8 cellular contexts compared by ENCODE assay signal in genomic region chr6:33632603-33633039, GRCh38. TPM values are rescaled to one million over a fixed set of nuclear protein-coding genes. Genes with fewer than 3 reads are reported as not detected.
DNase-seq lines count a peak whose midpoint lies in the region; ATAC-seq and TF ChIP-seq lines count a peak whose summit lies in the region.

No MANE protein-coding gene starts in this region.

- peak; percentile 82 for DNase-seq in Calu3
- peak; percentile 72 for DNase-seq in cerebellar cortex (ENCODE audit: low spot score)
- peak in 1 of 2 donors; percentile 78 for DNase-seq in stimulated activated effector memory CD8-positive, alpha-beta T cell treated with anti-CD3 and anti-CD28 coated beads, Interleukin-12 subunit alpha, Interleukin-12 subunit beta, amount 100 ng/mL, for 72 hours (ENCODE audit: low spot score in 2 of 2)

- no peaks in the 10 kb centered on the region for H3K27me3 Mint-ChIP-seq in Calu3 (ENCODE audit: unreplicated experiment)

- H3K4me3 Mint-ChIP-seq in Calu3 (ENCODE audit: low read depth, unreplicated experiment), result peak overlapping the region; percentile 81
- H3K4me3 Mint-ChIP-seq in stimulated activated effector memory CD8-positive, alpha-beta T cell treated with anti-CD3 and anti-CD28 coated beads, Interleukin-12 subunit alpha, Interleukin-12 subunit beta, amount 100 ng/mL, for 72 hours, result peak overlapping the region; percentile 87

- peak overlapping the region; percentile 61 for H3K27ac Mint-ChIP-seq in Calu3 (ENCODE audit: unreplicated experiment)
- H3K27ac Mint-ChIP-seq in stimulated activated effector memory CD8-positive, alpha-beta T cell treated with anti-CD3 and anti-CD28 coated beads, Interleukin-12 subunit alpha, Interleukin-12 subunit beta, amount 100 ng/mL, for 72 hours, result peak overlapping the region; percentile 80

- TF ChIP-seq CTCF in Calu3 (IDR thresholded peaks at IDR 0.05; ENCODE audit: unreplicated experiment) (peak; percentile 96), VCaP (conservative IDR thresholded peaks at IDR 0.05) (peak; percentile 67), liver (IDR thresholded peaks at IDR 0.05; ENCODE audit: low read depth, low read length, missing input control) (peak; percentile 36)

- H3K4me1 ChIP-seq in HUES48 (ENCODE audit: control insufficient read depth, insufficient read depth, low read length), result peaks cover 46% of the 10 kb centered on the region
- peaks cover 0 to 18% (median 9%) of the 10 kb centered on the region in 4 donors for H3K4me1 ChIP-seq in liver (ENCODE audit: control insufficient read depth in 4 of 4, insufficient read depth in 4 of 4, low read length in 3 of 4)

- peak in 1 of 2 donors; percentile 54 for TF ChIP-seq RAD21 in liver (IDR thresholded peaks at IDR 0.05)

- no TSS peak for BruUV-seq in Calu3 (replicated peaks; lab: Mats Ljungman, UMichigan)

- ATAC-seq in stimulated activated effector memory CD8-positive, alpha-beta T cell treated with anti-CD3 and anti-CD28 coated beads, Interleukin-12 subunit alpha, Interleukin-12 subunit beta, amount 100 ng/mL, for 72 hours, result peak; percentile 66
- no peak for ATAC-seq in GM21737 (IDR thresholded peaks at IDR 0.05; ENCODE audit: unreplicated experiment)
- ATAC-seq in HG03342 (IDR thresholded peaks at IDR 0.05; ENCODE audit: unreplicated experiment), result no peak

- intact Hi-C loops in Calu3 (cut with micrococcal nuclease; ENCODE audit: unreplicated experiment), result loop anchor here (5.0 kb wide), 1 partner anchor 45 kb away; no protein-coding TSS in a partner anchor

- H3K4me3 ChIP-seq in HUES48 (ENCODE audit: low read depth, low read length), result peak overlapping the region; percentile 63
- no peak overlapping the region for H3K4me3 ChIP-seq in liver (ENCODE audit: low read depth in 1 of 3, low read length in 3 of 3)

- H3K9me3 Mint-ChIP-seq in Calu3 (ENCODE audit: low read depth, unreplicated experiment), result no peaks in the 10 kb centered on the region
- H3K9me3 Mint-ChIP-seq in stimulated activated effector memory CD8-positive, alpha-beta T cell treated with anti-CD3 and anti-CD28 coated beads, Interleukin-12 subunit alpha, Interleukin-12 subunit beta, amount 100 ng/mL, for 72 hours, result no peaks in the 10 kb centered on the region

- H3K27me3 ChIP-seq in HUES48 (ENCODE audit: control insufficient read depth, insufficient read depth, low read length), result peaks cover 9% of the 10 kb centered on the region; the same call in 1 of the 2 replicates
- H3K27me3 ChIP-seq in liver (ENCODE audit: control insufficient read depth in 4 of 4, insufficient read depth in 4 of 4, low read length in 3 of 4), result peaks cover 0 to 5% (median 4%) of the 10 kb centered on the region in 4 donors

- no peak overlapping the region for H3K27ac ChIP-seq in HUES48 (ENCODE audit: low read depth, low read length)
- H3K27ac ChIP-seq in VCaP, result no peak overlapping the region; the same call in 1 of the 2 replicates
- no peak overlapping the region for H3K27ac ChIP-seq in liver (ENCODE audit: low read depth in 1 of 2, low read length in 2 of 2)

- H3K4me1 Mint-ChIP-seq in Calu3 (ENCODE audit: low read depth, unreplicated experiment), result peaks cover 80% of the 10 kb centered on the region
- H3K4me1 Mint-ChIP-seq in stimulated activated effector memory CD8-positive, alpha-beta T cell treated with anti-CD3 and anti-CD28 coated beads, Interleukin-12 subunit alpha, Interleukin-12 subunit beta, amount 100 ng/mL, for 72 hours, result peaks cover 83% of the 10 kb centered on the region

- no peaks in the 10 kb centered on the region for H3K36me3 ChIP-seq in HUES48 (ENCODE audit: control insufficient read depth, insufficient read depth, low read length)
- no peaks in the 10 kb centered on the region for H3K36me3 ChIP-seq in liver (ENCODE audit: control insufficient read depth in 4 of 4, insufficient read depth in 3 of 4, low read depth in 1 of 4, low read length in 3 of 4)

- CTCF ChIA-PET in Calu3 (lab: Charles Lee), result interaction anchor here (0.5 to 1.7 kb wide), 5 partner anchors 11 to 236 kb away, joined by 3 to 15 read pairs (median 5); partner anchors contain the start of gene ITPR3

- WGBS in liver, result 43% methylated on average over 6 of the region's 6 CpGs

- H3K9ac ChIP-seq in HUES48 (ENCODE audit: low read depth, low read length) (no peak overlapping the region), liver (ENCODE audit: low read depth in 1 of 2, low read length in 2 of 2) (no peak overlapping the region)

- no peaks in the 10 kb centered on the region for H3K9me3 ChIP-seq in HUES48 (ENCODE audit: control insufficient read depth, insufficient read depth, low read length)
- no peaks in the 10 kb centered on the region for H3K9me3 ChIP-seq in liver (ENCODE audit: control insufficient read depth in 4 of 4, low read length in 3 of 4)

- H3K36me3 Mint-ChIP-seq in Calu3 (ENCODE audit: insufficient read depth, unreplicated experiment), result peaks cover 35% of the 10 kb centered on the region
- peaks cover 66% of the 10 kb centered on the region for H3K36me3 Mint-ChIP-seq in stimulated activated effector memory CD8-positive, alpha-beta T cell treated with anti-CD3 and anti-CD28 coated beads, Interleukin-12 subunit alpha, Interleukin-12 subunit beta, amount 100 ng/mL, for 72 hours

TF ChIP-seq in liver, 16 proteins besides CTCF, POLR2A, EP300 and RAD21:
- TF ChIP-seq ZBTB33 (IDR thresholded peaks at IDR 0.05) (no peak), YY1 (IDR thresholded peaks at IDR 0.05) (no peak), FOXA1 (IDR thresholded peaks at IDR 0.05) (no peak), GABPA (IDR thresholded peaks at IDR 0.05 in 1 of 2, conservative IDR thresholded peaks at IDR 0.05 in 1 of 2) (no peak), MAX (IDR thresholded peaks at IDR 0.05) (no peak), NR2F2 (IDR thresholded peaks at IDR 0.05) (no peak), JUND (IDR thresholded peaks at IDR 0.05) (no peak), SP1 (IDR thresholded peaks at IDR 0.05) (no peak), ATF3 (IDR thresholded peaks at IDR 0.05) (no peak), HNF4G (IDR thresholded peaks at IDR 0.05) (no peak), HNF4A (conservative IDR thresholded peaks at IDR 0.05) (no peak), REST (IDR thresholded peaks at IDR 0.05) (no peak), FOXA2 (IDR thresholded peaks at IDR 0.05) (no peak), TAF1 (conservative IDR thresholded peaks at IDR 0.05) (no peak)

RNA-seq across cellular contexts. Expression of gene ITPR3, which starts 11.5 kb away (rescaled TPM):
- total RNA-seq in Calu3 (2022) (136 and 143 TPM in 2 replicates), liver (1 to 10 TPM in 1 of 2 donors, under 1 TPM in 1; 0.75 to 2.8 TPM)
- polyA plus RNA-seq in liver, result under 1 TPM; 0.49 to 0.67 TPM

RNA-seq across cellular contexts. Expression of gene BAK1, which starts 52.5 kb away (rescaled TPM):
- total RNA-seq in Calu3 (2022), result 31.6 and 44.1 TPM in 2 replicates
- total RNA-seq in liver, result 1 to 10 TPM; 4.4 to 6.1 TPM
- polyA plus RNA-seq in liver, result 1 to 10 TPM; 2.4 to 8.7 TPM

Comparison
In these comparisons a context has a peak if more than half of its experiments do, and no peak if none do; other contexts are left out.
1. CTCF ChIP-seq: peak in every context shown above with its lines; median percentile 96 in Calu3; 67 in VCaP; 36 in liver.
2. RNA of gene ITPR3, which starts 11.5 kb away (total RNA-seq): 136 to 143 TPM in Calu3; 0.75 to 2.8 TPM in liver; every median in the first group is over 10 times any median in the second.